9 cellular contexts compared by ENCODE assay signal in genomic region chr5:59790399-59791130, GRCh38.
DNase-seq lines count a peak whose midpoint lies in the region; ATAC-seq, FAIRE-seq and TF ChIP-seq lines count a peak whose summit lies in the region.
"Had no signal": no experiment of that assay in that cellular context is flagged by ENCODE, and none has a peak within 500 bp of the region (broad histone marks: within the 10 kb centered on the region; RNA-seq: fewer than 3 reads in every experiment).

No MANE protein-coding gene starts in this region.

- no peak for DNase-seq in activated CD8-positive, alpha-beta memory T cell treated with anti-CD3 and anti-CD28 coated beads, Interleukin-2, amount 10 ng/mL, durations not matched to agents 7 days and 5 days
- DNase-seq in activated CD8-positive, alpha-beta memory T cell treated with anti-CD3 and anti-CD28 coated beads for 24 hours: no peak
- DNase-seq in bronchial epithelial cell (ENCODE audit: low read depth) (peak; percentile 76), tibial artery (no peak), COR-L47 (lab: John Stamatoyannopoulos, UW) (no peak)
- DNase-seq in stimulated activated effector memory CD8-positive, alpha-beta T cell treated with anti-CD3 and anti-CD28 coated beads, Interleukin-12 subunit alpha, Interleukin-12 subunit beta, amount 100 ng/mL, for 72 hours (ENCODE audit: low spot score in 2 of 2): no peak
- DNase-seq in activated CD8-positive, alpha-beta memory T cell treated with anti-CD3 and anti-CD28 coated beads, Interleukin-2, amount 50 U/mL, for 48 hours: no peak

- peaks cover 29% of the 10 kb centered on the region for H3K27me3 Mint-ChIP-seq in activated CD8-positive, alpha-beta memory T cell treated with anti-CD3 and anti-CD28 coated beads, Interleukin-2, amount 10 ng/mL, durations not matched to agents 7 days and 5 days

- H3K36me3 ChIP-seq in bronchial epithelial cell (ENCODE audit: control insufficient read depth, insufficient read depth, low read length): no peaks in the 10 kb centered on the region
- no peaks in the 10 kb centered on the region for H3K36me3 ChIP-seq in tibial artery

- H3K36me3 Mint-ChIP-seq in activated CD8-positive, alpha-beta memory T cell treated with anti-CD3 and anti-CD28 coated beads, Interleukin-2, amount 10 ng/mL, durations not matched to agents 7 days and 5 days: no peaks in the 10 kb centered on the region
- H3K36me3 Mint-ChIP-seq in stimulated activated effector memory CD8-positive, alpha-beta T cell treated with anti-CD3 and anti-CD28 coated beads, Interleukin-12 subunit alpha, Interleukin-12 subunit beta, amount 100 ng/mL, for 72 hours: no peaks in the 10 kb centered on the region

- no peak for TF ChIP-seq CTCF in bronchial epithelial cell (IDR thresholded peaks at IDR 0.05; ENCODE audit: insufficient read depth, low read length, severe bottlenecking)
- TF ChIP-seq CTCF in tibial artery (IDR thresholded peaks at IDR 0.05): no peak

- H3K9me3 ChIP-seq in tibial artery: no peaks in the 10 kb centered on the region

- H3K4me1 ChIP-seq in tibial artery: peaks cover 0 to 38% (median 15%) of the 10 kb centered on the region in 4 donors

- peak overlapping the region; percentile 3 for H3K4me3 Mint-ChIP-seq in activated CD8-positive, alpha-beta memory T cell treated with anti-CD3 and anti-CD28 coated beads, Interleukin-2, amount 10 ng/mL, durations not matched to agents 7 days and 5 days
- H3K4me3 Mint-ChIP-seq in stimulated activated effector memory CD8-positive, alpha-beta T cell treated with anti-CD3 and anti-CD28 coated beads, Interleukin-12 subunit alpha, Interleukin-12 subunit beta, amount 100 ng/mL, for 72 hours: peak overlapping the region; percentile 31

- no peaks in the 10 kb centered on the region for H3K9me3 Mint-ChIP-seq in activated CD8-positive, alpha-beta memory T cell treated with anti-CD3 and anti-CD28 coated beads, Interleukin-2, amount 10 ng/mL, durations not matched to agents 7 days and 5 days (ENCODE audit: low read depth)
- no peaks in the 10 kb centered on the region for H3K9me3 Mint-ChIP-seq in stimulated activated effector memory CD8-positive, alpha-beta T cell treated with anti-CD3 and anti-CD28 coated beads, Interleukin-12 subunit alpha, Interleukin-12 subunit beta, amount 100 ng/mL, for 72 hours

- CTCF ChIA-PET in activated CD8-positive, alpha-beta memory T cell treated with anti-CD3 and anti-CD28 coated beads, Interleukin-2, amount 10 ng/mL, durations not matched to agents 7 days and 5 days (lab: Charles Lee): interaction anchor here (1.0 to 1.9 kb wide), 3 partner anchors 8 to 603 kb away, joined by 3 to 6 read pairs (median 4); no protein-coding TSS in a partner anchor

- intact Hi-C loops in tibial artery (cut with DNase I; ENCODE audit: low total_unique reads): loop anchor here (10.0 kb wide), 1 partner anchor 126 kb away; no protein-coding TSS in a partner anchor

- no peak for FAIRE-seq in bronchial epithelial cell (lab: Jason Lieb, UNC)

- H3K4me1 Mint-ChIP-seq in activated CD8-positive, alpha-beta memory T cell treated with anti-CD3 and anti-CD28 coated beads, Interleukin-2, amount 10 ng/mL, durations not matched to agents 7 days and 5 days: peaks cover 10% of the 10 kb centered on the region
- H3K4me1 Mint-ChIP-seq in stimulated activated effector memory CD8-positive, alpha-beta T cell treated with anti-CD3 and anti-CD28 coated beads, Interleukin-12 subunit alpha, Interleukin-12 subunit beta, amount 100 ng/mL, for 72 hours: peaks cover 6% of the 10 kb centered on the region

- peak overlapping the region; percentile 4 for H3K27ac Mint-ChIP-seq in activated CD8-positive, alpha-beta memory T cell treated with anti-CD3 and anti-CD28 coated beads, Interleukin-2, amount 10 ng/mL, durations not matched to agents 7 days and 5 days
- H3K27ac Mint-ChIP-seq in stimulated activated effector memory CD8-positive, alpha-beta T cell treated with anti-CD3 and anti-CD28 coated beads, Interleukin-12 subunit alpha, Interleukin-12 subunit beta, amount 100 ng/mL, for 72 hours: peak overlapping the region; percentile 23

- H3K27me3 ChIP-seq in bronchial epithelial cell (ENCODE audit: control insufficient read depth, insufficient read depth, low read length) (no peaks in the 10 kb centered on the region), tibial artery (no peaks in the 10 kb centered on the region)

- H3K4me3 ChIP-seq in bronchial epithelial cell (ENCODE audit: low read depth, low read length): no peak overlapping the region
- H3K4me3 ChIP-seq in tibial artery: no peak overlapping the region
- H3K4me3 ChIP-seq: lung had no signal

- H3K27ac ChIP-seq in tibial artery: peak overlapping the region in 1 of 2 donors; percentile 6

- peak; percentile 73 for ATAC-seq in activated CD8-positive, alpha-beta memory T cell treated with anti-CD3 and anti-CD28 coated beads, Interleukin-2, amount 10 ng/mL, durations not matched to agents 7 days and 5 days
- ATAC-seq in HG03469 (IDR thresholded peaks at IDR 0.05; ENCODE audit: unreplicated experiment): peak; percentile 62
- peak; percentile 83 for ATAC-seq in stimulated activated effector memory CD8-positive, alpha-beta T cell treated with anti-CD3 and anti-CD28 coated beads, Interleukin-12 subunit alpha, Interleukin-12 subunit beta, amount 100 ng/mL, for 72 hours
